In genomic region chr5:127066721-127067120, GRCh38 we compare ENCODE assay signal across 26 cellular contexts.
"Had no signal": no experiment of that assay in that cellular context is flagged by ENCODE, and none has a peak within 500 bp of the region (broad histone marks: within the 10 kb centered on the region; RNA-seq: fewer than 3 reads in every experiment).

No MANE protein-coding gene starts in this region.

- FAIRE-seq: endometrium had no signal

- H3K27ac Mint-ChIP-seq: dendritic cell treated with granulocyte-macrophage colony-stimulating factor and Interleukin-4, amounts not matched to agents 40 ng/mL and 50 ng/mL, for 4 days; effector memory CD8-positive, alpha-beta T cell; endodermal cell; mesothelial cell of epicardium; naive B cell had no signal

- H3K27ac ChIP-seq: colonic mucosa, epithelial cell of prostate, esophagus squamous epithelium, gastrocnemius medialis, heart right ventricle, left lung, lower lobe of right lung had no signal

- H3K4me3 ChIP-seq: colonic mucosa, esophagus squamous epithelium, gastrocnemius medialis, heart right ventricle, left lung, lower lobe of right lung, mucosa of descending colon had no signal

- H3K36me3 ChIP-seq: colonic mucosa, gastrocnemius medialis, left lung, lower lobe of right lung had no signal

- H3K4me3 Mint-ChIP-seq: dendritic cell treated with granulocyte-macrophage colony-stimulating factor and Interleukin-4, amounts not matched to agents 40 ng/mL and 50 ng/mL, for 4 days; effector memory CD8-positive, alpha-beta T cell; endodermal cell; mesothelial cell of epicardium; naive B cell had no signal

- H3K9me3 Mint-ChIP-seq: dendritic cell treated with granulocyte-macrophage colony-stimulating factor and Interleukin-4, amounts not matched to agents 40 ng/mL and 50 ng/mL, for 4 days; effector memory CD8-positive, alpha-beta T cell; endodermal cell; mesothelial cell of epicardium; naive B cell had no signal

- DNase-seq: colonic mucosa; cortex of kidney; effector CD8-positive, alpha-beta T cell; effector memory CD8-positive, alpha-beta T cell; endodermal cell; erythroblast; esophagus squamous epithelium; foreskin fibroblast; foreskin melanocyte; gastrocnemius medialis; glutamatergic neuron; head of caudate nucleus; heart right ventricle; hippocampal formation; islet precursor cell; left cardiac atrium; left lung; left ventricle myocardium superior; lower lobe of right lung; mesenchymal stem cell; mucosa of descending colon; naive B cell had no signal

- H3K36me3 Mint-ChIP-seq: mesothelial cell of epicardium had no signal

- H3K27me3 ChIP-seq: colonic mucosa, esophagus squamous epithelium, gastrocnemius medialis, heart right ventricle, left lung had no signal

- ATAC-seq: effector memory CD8-positive, alpha-beta T cell; gastrocnemius medialis; heart right ventricle; left cardiac atrium; left lung; left ventricle myocardium superior; lower lobe of right lung; mucosa of descending colon had no signal

- H3K27me3 Mint-ChIP-seq: dendritic cell treated with granulocyte-macrophage colony-stimulating factor and Interleukin-4, amounts not matched to agents 40 ng/mL and 50 ng/mL, for 4 days; effector memory CD8-positive, alpha-beta T cell; naive B cell had no signal

- H3K4me1 ChIP-seq: colonic mucosa, gastrocnemius medialis, left lung, lower lobe of right lung had no signal

- H3K9me3 ChIP-seq: colonic mucosa, esophagus squamous epithelium, gastrocnemius medialis, heart right ventricle, left lung, lower lobe of right lung, mucosa of descending colon had no signal

- H3K4me1 Mint-ChIP-seq: naive B cell had no signal
